17 cellular contexts compared by ENCODE assay signal in genomic region chr16:77076839-77077238, GRCh38.
DNase-seq lines count a peak whose midpoint lies in the region; ATAC-seq and TF ChIP-seq lines count a peak whose summit lies in the region.
"Had no signal": no experiment of that assay in that cellular context is flagged by ENCODE, and none has a peak within 500 bp of the region (broad histone marks: within the 10 kb centered on the region; RNA-seq: fewer than 3 reads in every experiment).

No MANE protein-coding gene starts in this region.

- DNase-seq in GM12864 (ENCODE audit: low read depth) (peak; percentile 24), glutamatergic neuron (no peak), EL (no peak)
- no peak for DNase-seq in stimulated activated naive CD8-positive, alpha-beta T cell treated with anti-CD3 and anti-CD28 coated beads, Interleukin-15, Interleukin-2, amounts not matched to agents 100 U/mL and 50 U/mL, for 24 hours
- DNase-seq: Caco-2; CD4-positive, CD25-positive, alpha-beta regulatory T cell; CD8-positive, alpha-beta T cell; DMS153; DND-41; GDM1; GOT3; HFFc6 had no signal

- H3K9me3 Mint-ChIP-seq in glutamatergic neuron (ENCODE audit: unreplicated experiment) = peaks cover 4% of the 10 kb centered on the region
- H3K9me3 Mint-ChIP-seq: CD8-positive, alpha-beta T cell had no signal

- no peak for TF ChIP-seq CTCF in GM12864 (IDR thresholded peaks at IDR 0.05; ENCODE audit: low read depth, low read length, missing control alignments)
- no peak for TF ChIP-seq CTCF in glutamatergic neuron (IDR thresholded peaks at IDR 0.05; ENCODE audit: partially characterized antibody, unreplicated experiment)

- no peak overlapping the region for H3K4me3 Mint-ChIP-seq in glutamatergic neuron (ENCODE audit: unreplicated experiment)
- H3K4me3 Mint-ChIP-seq: B cell; CD4-positive, CD25-positive, alpha-beta regulatory T cell; CD8-positive, alpha-beta T cell; HFFc6 had no signal

- H3K4me3 ChIP-seq in GM12864 (ENCODE audit: low read depth, low read length) = no peak overlapping the region
- H3K4me3 ChIP-seq: BLaER1, HAP-1 had no signal

- peak overlapping the region; percentile 96 for H3K27ac Mint-ChIP-seq in glutamatergic neuron (ENCODE audit: unreplicated experiment)
- H3K27ac Mint-ChIP-seq: B cell; CD4-positive, CD25-positive, alpha-beta regulatory T cell; CD8-positive, alpha-beta T cell; HFFc6 had no signal

- H3K27me3 Mint-ChIP-seq in glutamatergic neuron (ENCODE audit: unreplicated experiment) = peaks cover 5% of the 10 kb centered on the region
- H3K27me3 Mint-ChIP-seq: B cell; CD4-positive, CD25-positive, alpha-beta regulatory T cell had no signal

- peak; percentile 54 for ATAC-seq in HG03159 (IDR thresholded peaks at IDR 0.05; ENCODE audit: unreplicated experiment)
- no peak for ATAC-seq in stimulated activated naive CD8-positive, alpha-beta T cell treated with anti-CD3 and anti-CD28 coated beads, Interleukin-15, Interleukin-2, amounts not matched to agents 100 U/mL and 50 U/mL, for 24 hours
- no peak for ATAC-seq in HG03565 (IDR thresholded peaks at IDR 0.05; ENCODE audit: unreplicated experiment)
- ATAC-seq: CD8-positive, alpha-beta T cell had no signal

- peaks cover 13% of the 10 kb centered on the region for H3K4me1 Mint-ChIP-seq in glutamatergic neuron (ENCODE audit: low read depth, unreplicated experiment)
- H3K4me1 Mint-ChIP-seq: B cell; CD4-positive, CD25-positive, alpha-beta regulatory T cell had no signal

- peaks cover 4% of the 10 kb centered on the region for H3K36me3 Mint-ChIP-seq in glutamatergic neuron (ENCODE audit: unreplicated experiment)
- H3K36me3 Mint-ChIP-seq: CD4-positive, CD25-positive, alpha-beta regulatory T cell; CD8-positive, alpha-beta T cell had no signal
